Comparison of ENCODE assay signal across 11 cellular contexts in genomic region chr11:111923351-111923788, GRCh38. TPM values are rescaled to one million over a fixed set of nuclear protein-coding genes. Genes with fewer than 3 reads are reported as not detected.
DNase-seq lines count a peak whose midpoint lies in the region; ATAC-seq and TF ChIP-seq lines count a peak whose summit lies in the region.
"Had no signal": no experiment of that assay in that cellular context is flagged by ENCODE, and none has a peak within 500 bp of the region (broad histone marks: within the 10 kb centered on the region; RNA-seq: fewer than 3 reads in every experiment).

No MANE protein-coding gene starts in this region.

- peak overlapping the region; percentile 67; the same call in 1 of the 2 replicates for H2AFZ ChIP-seq in GM23338

- intact Hi-C loops in body of pancreas (cut with DNase I): no loop called here
- intact Hi-C loops in activated CD4-positive, alpha-beta T cell treated with anti-CD3 and anti-CD28 coated beads for 36 hours (cut with DNase I, micrococcal nuclease): no loop called here

- H3K4me1 ChIP-seq in GM23338 (ENCODE audit: insufficient read depth): peaks cover 21% of the 10 kb centered on the region
- H3K4me1 ChIP-seq in body of pancreas: peaks cover 72% of the 10 kb centered on the region

- no peaks in the 10 kb centered on the region; the same call in 1 of the 2 replicates for H3F3A ChIP-seq in GM23338 (replicated peaks; ENCODE audit: low read depth)

- no peak for TF ChIP-seq POLR2A in body of pancreas (IDR thresholded peaks at IDR 0.05)

- no peak overlapping the region for H3K4me2 ChIP-seq in GM23338

- TF ChIP-seq CTCF in GM23338 (conservative IDR thresholded peaks at IDR 0.05; ENCODE audit: low read depth in 2 of 2) (no peak), body of pancreas (IDR thresholded peaks at IDR 0.05) (no peak)

- H3K4me3 ChIP-seq in GM23338 (no peak overlapping the region), body of pancreas (no peak overlapping the region), skin epidermis (no peak overlapping the region)

- no peaks in the 10 kb centered on the region for H3K36me3 ChIP-seq in GM23338 (ENCODE audit: insufficient read depth)
- H3K36me3 ChIP-seq in body of pancreas (replicated peaks in 1 of 2; ENCODE audit: insufficient read depth in 1 of 2, low read depth in 2 of 2): no peaks in the 10 kb centered on the region

- H3K27me3 ChIP-seq in GM23338 (ENCODE audit: insufficient read depth) (no peaks in the 10 kb centered on the region), body of pancreas (no peaks in the 10 kb centered on the region)

- H3K27ac Mint-ChIP-seq in GM23338 (peak overlapping the region; percentile 57), T-cell (no peak overlapping the region)
- no peak overlapping the region for H3K27ac Mint-ChIP-seq in activated CD4-positive, alpha-beta T cell treated with anti-CD3 and anti-CD28 coated beads for 36 hours

- H3K4me3 Mint-ChIP-seq in GM23338: no peak overlapping the region
- no peak overlapping the region for H3K4me3 Mint-ChIP-seq in activated CD4-positive, alpha-beta T cell treated with anti-CD3 and anti-CD28 coated beads for 36 hours
- no peak overlapping the region for H3K4me3 Mint-ChIP-seq in T-cell

- CTCF ChIA-PET in activated CD4-positive, alpha-beta T cell treated with anti-CD3 and anti-CD28 coated beads for 36 hours (lab: Charles Lee): no interaction called here
- CTCF ChIA-PET in T-cell (lab: Charles Lee): no interaction called here

- H3K9me3 Mint-ChIP-seq in GM23338 (peaks cover 3% of the 10 kb centered on the region; the same call in 1 of the 3 replicates), T-cell (no peaks in the 10 kb centered on the region)
- no peaks in the 10 kb centered on the region for H3K9me3 Mint-ChIP-seq in activated CD4-positive, alpha-beta T cell treated with anti-CD3 and anti-CD28 coated beads for 36 hours (ENCODE audit: low read depth)

- POLR2A ChIA-PET in activated CD4-positive, alpha-beta T cell treated with anti-CD3 and anti-CD28 coated beads for 36 hours (lab: Charles Lee): no interaction called here
- POLR2A ChIA-PET in T-cell (lab: Charles Lee): no interaction called here

- no peaks in the 10 kb centered on the region for H3K9me3 ChIP-seq in body of pancreas

- 0 out of 2 replicates have a peak overlapping the region, but pooled peaks have one; percentile 35 for H3K27ac ChIP-seq in GM23338 (ENCODE audit: low read depth)
- peak overlapping the region; percentile 22 to 91 (median 79) for H3K27ac ChIP-seq in body of pancreas
- peak overlapping the region in 16 of 21 experiments; percentile 2 to 89 (median 68) for H3K27ac ChIP-seq in skin epidermis

- H4K20me1 ChIP-seq in GM23338 (replicated peaks; ENCODE audit: insufficient read depth): no peaks in the 10 kb centered on the region

- H3K79me2 ChIP-seq in GM23338 (replicated peaks; ENCODE audit: insufficient read depth): no peaks in the 10 kb centered on the region

- H3K4me1 Mint-ChIP-seq in GM23338 (peaks cover 35% of the 10 kb centered on the region), T-cell (peaks cover 11 to 14% (median 13%) of the 10 kb centered on the region in 3 donors)
- peaks cover 18% of the 10 kb centered on the region for H3K4me1 Mint-ChIP-seq in activated CD4-positive, alpha-beta T cell treated with anti-CD3 and anti-CD28 coated beads for 36 hours

- H3K27me3 Mint-ChIP-seq in GM23338 (ENCODE audit: insufficient read depth, low read depth, poor library complexity) (peaks cover 3% of the 10 kb centered on the region), T-cell (peaks cover 0 to 8% of the 10 kb centered on the region in 2 donors)
- H3K27me3 Mint-ChIP-seq in activated CD4-positive, alpha-beta T cell treated with anti-CD3 and anti-CD28 coated beads for 36 hours: peaks cover 2% of the 10 kb centered on the region

- H3K36me3 Mint-ChIP-seq in GM23338 (ENCODE audit: low read depth) (no peaks in the 10 kb centered on the region), T-cell (no peaks in the 10 kb centered on the region)
- no peaks in the 10 kb centered on the region for H3K36me3 Mint-ChIP-seq in activated CD4-positive, alpha-beta T cell treated with anti-CD3 and anti-CD28 coated beads for 36 hours (ENCODE audit: low read depth)

- 40 to 43% methylated on average over 5 of the region's 5 CpGs for WGBS in body of pancreas, 2 donors

- ATAC-seq in GM23338 (no peak), body of pancreas (no peak), HG02588 (IDR thresholded peaks at IDR 0.05; ENCODE audit: unreplicated experiment) (no peak), T-cell (replicated peaks in 1 of 4) (no peak)
- ATAC-seq in activated CD4-positive, alpha-beta T cell treated with anti-CD3 and anti-CD28 coated beads for 36 hours: no peak

- no peaks in the 10 kb centered on the region for H3K9me2 ChIP-seq in GM23338 (ENCODE audit: insufficient read depth)

- DNase-seq in GM23338 (ENCODE audit: low spot score) (no peak), body of pancreas (no peak), islet precursor cell (peak; percentile 59), foreskin melanocyte (no peak), T-cell (no peak)
- DNase-seq in activated CD4-positive, alpha-beta T cell treated with anti-CD3 and anti-CD28 coated beads for 36 hours: no peak
- DNase-seq: activated CD4-positive, alpha-beta T cell treated with anti-CD3 and anti-CD28 coated beads, Interleukin-2, amount 50 U/mL, for 1 hour; NCI-H82 had no signal

TF ChIP-seq in GM23338, 12 proteins besides CTCF, POLR2A, EP300 and RAD21 (continues in another document):
- TF ChIP-seq ETS1 (IDR thresholded peaks at IDR 0.05) (no peak), ZNF114 (CRISPR knock-in tag; IDR thresholded peaks at IDR 0.05) (no peak)

RNA-seq across cellular contexts. Expression of gene C11orf52, which starts 4.7 kb away (rescaled TPM):
- total RNA-seq in GM23338 (2014; rRNA removed; shearing (Covaris generic)): 1.0 TPM in 1 of 2 replicates, not detected in the other
- 4.1 and 4.7 TPM in 2 replicates for polyA plus RNA-seq in GM23338 (2016; fragmentation: Nextera tagmentation; extraction: Ambion mirVana)
- total RNA-seq in body of pancreas: 10 to 100 TPM in 1 of 2 donors, 1 to 10 TPM in 1; 4.6 to 14.8 TPM
- not detected for total RNA-seq in activated CD4-positive, alpha-beta T cell treated with anti-CD3 and anti-CD28 coated beads for 36 hours
- not detected for total RNA-seq in T-cell

RNA-seq across cellular contexts. Expression of gene HSPB2, which starts 10.8 kb away (rescaled TPM):
- 1.0 and 3.5 TPM in 2 replicates for total RNA-seq in GM23338 (2014; rRNA removed; shearing (Covaris generic))
- 2.2 and 2.6 TPM in 2 replicates for polyA plus RNA-seq in GM23338 (2016; fragmentation: Nextera tagmentation; extraction: Ambion mirVana)
- total RNA-seq in body of pancreas (not detected), T-cell (not detected)
- total RNA-seq in activated CD4-positive, alpha-beta T cell treated with anti-CD3 and anti-CD28 coated beads for 36 hours: not detected
- total RNA-seq: pulmonary artery endothelial cell had no signal

RNA-seq across cellular contexts. Expression of gene CRYAB, which starts 11.8 kb away (rescaled TPM):
- 6.1 and 6.8 TPM in 2 replicates for total RNA-seq in GM23338 (2014; rRNA removed; shearing (Covaris generic))
- polyA plus RNA-seq in GM23338 (2016; fragmentation: Nextera tagmentation; extraction: Ambion mirVana): 8.4 and 9.6 TPM in 2 replicates
- total RNA-seq in body of pancreas (10 to 100 TPM; 10.4 to 61.0 TPM), T-cell (under 1 TPM in 2 of 5 donors, not detected in 3; 0.38 to 0.49 TPM)
- not detected for total RNA-seq in activated CD4-positive, alpha-beta T cell treated with anti-CD3 and anti-CD28 coated beads for 36 hours

RNA-seq across cellular contexts. Expression of gene DIXDC1, which starts 13.8 kb away (rescaled TPM):
- total RNA-seq in GM23338 (2014; rRNA removed; shearing (Covaris generic)): 17.2 and 18.1 TPM in 2 replicates
- 9.4 and 9.6 TPM in 2 replicates for polyA plus RNA-seq in GM23338 (2016; fragmentation: Nextera tagmentation; extraction: Ambion mirVana)
- total RNA-seq in body of pancreas (10 to 100 TPM; 14.0 to 23.4 TPM), T-cell (1 to 10 TPM; 1.6 to 4.8 (median 3.4) TPM)
- total RNA-seq in activated CD4-positive, alpha-beta T cell treated with anti-CD3 and anti-CD28 coated beads for 36 hours: 10 to 100 TPM in 1 of 2 experiments, 1 to 10 TPM in 1; 10.0 to 14.0 TPM

RNA-seq across cellular contexts. Expression of gene CFAP68, which starts 44.0 kb away (rescaled TPM):
- total RNA-seq in GM23338 (2014; rRNA removed; shearing (Covaris generic)): 9.9 and 15.8 TPM in 2 replicates
- polyA plus RNA-seq in GM23338 (2016; fragmentation: Nextera tagmentation; extraction: Ambion mirVana): 52.8 and 55.8 TPM in 2 replicates
- total RNA-seq in body of pancreas (10 to 100 TPM in 1 of 2 donors, 1 to 10 TPM in 1; 7.8 to 31.6 TPM), T-cell (10 to 100 TPM; 12.0 to 18.6 (median 16.7) TPM)
- 10 to 100 TPM; 32.1 to 49.7 TPM for total RNA-seq in activated CD4-positive, alpha-beta T cell treated with anti-CD3 and anti-CD28 coated beads for 36 hours
